ENCODE assay signal across 32 cellular contexts in genomic region chr5:44199408-44199807, GRCh38.
"Had no signal": no experiment of that assay in that cellular context is flagged by ENCODE, and none has a peak within 500 bp of the region (broad histone marks: within the 10 kb centered on the region; RNA-seq: fewer than 3 reads in every experiment).

No MANE protein-coding gene starts in this region.

- H3K9me3 ChIP-seq: body of pancreas had no signal

- DNase-seq: activated B cell treated with CpG ODN at 0.5 μM for 24 hours; activated CD4-positive, alpha-beta memory T cell treated with anti-CD3 and anti-CD28 coated beads for 36 hours; activated CD4-positive, alpha-beta T cell treated with anti-CD3 and anti-CD28 coated beads for 4 hours; activated CD4-positive, alpha-beta T cell treated with anti-CD3 and anti-CD28 coated beads, Interleukin-2, amount 10 ng/mL, durations not matched to agents 24 days and 14 days; activated CD4-positive, alpha-beta T cell treated with anti-CD3 and anti-CD28 coated beads, Interleukin-2, amount 50 U/mL, for 1 hour; activated CD4-positive, alpha-beta T cell treated with anti-CD3 and anti-CD28 coated beads, Interleukin-2, amount 50 U/mL, for 4 hours; activated CD4-positive, CD25-positive, alpha-beta regulatory T cell treated with anti-CD3 and anti-CD28 coated beads, Interleukin-2, amount 50 U/mL, for 72 hours; activated CD8-positive, alpha-beta memory T cell treated with anti-CD3 and anti-CD28 coated beads, Interleukin-2, amount 50 U/mL, for 4 hours; activated CD8-positive, alpha-beta T cell treated with anti-CD3 and anti-CD28 coated beads for 36 hours; activated effector memory CD4-positive, alpha-beta T cell treated with anti-CD3 and anti-CD28 coated beads, Interleukin-2, amount 50 U/mL, for 16 hours; activated gamma-delta T cell treated with Interleukin-2 at 50 U/mL for 16 hours; activated naive CD4-positive, alpha-beta T cell; activated naive CD4-positive, alpha-beta T cell treated with anti-CD3 and anti-CD28 coated beads for 36 hours; activated naive CD4-positive, alpha-beta T cell treated with anti-CD3 and anti-CD28 coated beads, Interleukin-2, amount 50 U/mL, for 16 hours; activated naive CD8-positive, alpha-beta T cell treated with anti-CD3 and anti-CD28 coated beads for 36 hours; activated T-cell treated with anti-CD3 and anti-CD28 coated beads for 4 hours; activated T-cell treated with anti-CD3 and anti-CD28 coated beads, Interleukin-2, amount 50 U/mL, for 1 hour; activated T-cell treated with anti-CD3 and anti-CD28 coated beads, Interleukin-2, amount 50 U/mL, for 4 hours; activated T-cell treated with anti-CD3 and anti-CD28 coated beads, Interleukin-2, amount 50 U/mL, for 72 hours; adrenal gland; amniotic stem cell; aorta; body of pancreas; brain microvascular endothelial cell; central memory CD4-positive, alpha-beta T cell; T-helper 2 cell; T-helper 9 cell had no signal

- H3K4me3 ChIP-seq: adrenal gland, body of pancreas, breast epithelium had no signal

- H3K4me1 ChIP-seq: adrenal gland, body of pancreas, breast epithelium had no signal

- H3K36me3 ChIP-seq: adrenal gland, brain microvascular endothelial cell, breast epithelium had no signal

- H3K27ac ChIP-seq: adrenal gland, body of pancreas, brain microvascular endothelial cell, breast epithelium, VCaP had no signal

- H3K27me3 ChIP-seq: adrenal gland, body of pancreas, brain microvascular endothelial cell, breast epithelium had no signal

- ATAC-seq: activated CD8-positive, alpha-beta T cell treated with anti-CD3 and anti-CD28 coated beads for 36 hours; activated naive CD4-positive, alpha-beta T cell treated with anti-CD3 and anti-CD28 coated beads, Interleukin-2, amount 50 U/mL, for 72 hours; activated T-cell treated with anti-CD3 and anti-CD28 coated beads, Interleukin-2, amount 50 U/mL, for 4 hours; activated T-cell treated with anti-CD3 and anti-CD28 coated beads, Interleukin-2, amount 50 U/mL, for 72 hours; activated T-helper 17 cell treated with anti-CD3 and anti-CD28 coated beads, Interleukin-2, amount 50 U/mL, for 72 hours; body of pancreas had no signal

- FAIRE-seq: TTC549 had no signal
